Comparison of ENCODE assay signal across 7 cellular contexts in genomic region chr19:45499196-45500180, GRCh38. TPM values are rescaled to one million over a fixed set of nuclear protein-coding genes. Genes with fewer than 3 reads are reported as not detected.
DNase-seq lines count a peak whose midpoint lies in the region; ATAC-seq and TF ChIP-seq lines count a peak whose summit lies in the region.
"Had no signal": no experiment of that assay in that cellular context is flagged by ENCODE, and none has a peak within 500 bp of the region (broad histone marks: within the 10 kb centered on the region; RNA-seq: fewer than 3 reads in every experiment).

No MANE protein-coding gene starts in this region.

- peak; percentile 13 to 22 for ATAC-seq in lower lobe of right lung

- intact Hi-C loops in lower lobe of right lung (cut with DNase I), result no loop called here

- no peak for TF ChIP-seq CTCF in lower lobe of right lung (IDR thresholded peaks at IDR 0.05)

- H3K4me1 ChIP-seq in lower lobe of right lung, result peaks cover 34% of the 10 kb centered on the region

- H3K27ac ChIP-seq in lower lobe of right lung, result no peak overlapping the region
- H3K27ac ChIP-seq: C4-2B had no signal

- H3K36me3 ChIP-seq in lower lobe of right lung, result no peaks in the 10 kb centered on the region

- peaks cover 8% of the 10 kb centered on the region for H3K27me3 ChIP-seq in lower lobe of right lung (ENCODE audit: low read depth)

- H3K9me3 ChIP-seq in lower lobe of right lung, result no peaks in the 10 kb centered on the region

- H3K4me3 ChIP-seq in lower lobe of right lung, result peak overlapping the region; percentile 42

- DNase-seq in NCI-H510A treated with DMSO at 0.1 percent for 48 hours (lab: John Stamatoyannopoulos, UW), result peak; percentile 5
- DNase-seq in NCI-H510A (lab: John Stamatoyannopoulos, UW), result no peak
- peak; percentile 44 for DNase-seq in activated effector memory CD4-positive, alpha-beta T cell treated with Interleukin-2 at 50 U/mL for 16 hours
- DNase-seq in lower lobe of right lung, result peak; percentile 76
- no peak for DNase-seq in cerebellar nuclear complex (lab: John Stamatoyannopoulos, UW)
- DNase-seq in glomerular visceral epithelial cell (ENCODE audit: extremely low spot score), result no peak

RNA-seq across cellular contexts. Expression of gene PPM1N, which starts 1.2 kb away (rescaled TPM):
- total RNA-seq in lower lobe of right lung, result 1.8 TPM

RNA-seq across cellular contexts. Expression of gene RTN2, which starts 2.6 kb away (rescaled TPM):
- 16.2 TPM for total RNA-seq in lower lobe of right lung

RNA-seq across cellular contexts. Expression of gene VASP, which starts 7.8 kb away (rescaled TPM):
- 190 TPM for total RNA-seq in lower lobe of right lung

RNA-seq across cellular contexts. Expression of gene FOSB, which starts 31.7 kb away (rescaled TPM):
- 18.0 TPM for total RNA-seq in lower lobe of right lung

Comparison
In these comparisons a context has a peak if more than half of its experiments do, and no peak if none do; other contexts are left out.
1. DNase-seq: peak in NCI-H510A treated with DMSO at 0.1 percent for 48 hours (single experiment), activated effector memory CD4-positive, alpha-beta T cell treated with Interleukin-2 at 50 U/mL for 16 hours (single experiment) and lower lobe of right lung (single experiment); none in NCI-H510A (single experiment), cerebellar nuclear complex (0 of 2) and glomerular visceral epithelial cell (single experiment).